Comparison of ENCODE assay signal across 19 cellular contexts in the genomic region with DNA sequence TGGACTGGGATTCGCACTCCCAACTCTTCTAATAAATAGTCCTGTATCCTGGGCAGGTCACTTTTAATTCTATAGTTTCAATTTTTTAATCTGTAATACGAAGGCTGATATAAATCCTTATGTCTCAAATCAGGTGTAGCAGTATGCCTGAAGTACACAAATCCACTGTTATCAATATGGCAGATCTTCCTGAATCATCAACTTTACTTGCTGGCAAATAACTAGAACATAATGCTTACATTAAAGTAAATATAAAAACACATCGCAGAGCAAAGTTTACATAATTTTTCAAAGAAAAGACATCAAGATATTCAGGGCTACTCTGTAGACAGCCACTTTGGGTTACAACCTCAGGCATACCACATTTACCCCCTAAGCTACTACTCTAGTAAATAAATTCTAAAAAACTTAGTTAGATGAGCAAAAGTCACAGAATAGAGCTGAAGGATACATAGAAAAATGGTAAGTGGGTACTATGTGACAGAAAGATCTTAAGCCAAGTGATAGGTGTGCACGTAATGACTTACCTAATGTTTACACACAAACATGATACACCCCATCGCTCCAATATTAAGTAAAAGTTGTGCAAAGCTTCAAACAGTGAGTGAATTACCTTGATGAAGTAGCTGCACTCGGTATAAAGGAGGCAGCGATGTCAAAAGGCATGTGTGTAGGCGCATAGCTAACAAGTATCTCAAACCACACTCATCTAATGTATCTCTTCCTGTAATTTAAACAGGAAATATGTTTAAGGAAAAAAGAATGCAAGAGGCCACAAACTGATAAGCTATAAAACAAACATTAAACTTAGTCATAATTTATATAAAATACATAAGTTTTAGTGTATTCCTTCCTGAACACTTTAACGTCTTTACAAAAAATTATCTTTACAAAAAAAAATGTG.
DNase-seq lines count a peak whose midpoint lies in the region; ATAC-seq, FAIRE-seq and TF ChIP-seq lines count a peak whose summit lies in the region.
"Had no signal": no experiment of that assay in that cellular context is flagged by ENCODE, and none has a peak within 500 bp of the region (broad histone marks: within the 10 kb centered on the region; RNA-seq: fewer than 3 reads in every experiment).

No MANE protein-coding gene starts in this region.

- H3K27ac ChIP-seq in HepG2 (ENCODE audit: extremely low read length, insufficient read depth, low read length): peak overlapping the region; percentile 59
- H3K27ac ChIP-seq: epithelial cell of prostate, HL-60, neutrophil had no signal

- WGBS in HepG2 (ENCODE audit: low lambda C conversion rate): 85% methylated on average over 9 of the region's 9 CpGs

- H3K4me3 Mint-ChIP-seq in stimulated activated naive B cell treated with anti-CD40 and anti-IgM and Interleukin-4, amounts not matched to agents 10 μg/mL and 1 μg/mL and 100 μg/mL, for 72 hours: no peak overlapping the region
- H3K4me3 Mint-ChIP-seq: activated naive CD4-positive, alpha-beta T cell treated with anti-CD3 and anti-CD28 coated beads, Interleukin-2, amount 10 ng/mL, durations not matched to agents 7 days and 5 days had no signal

- no peak for TF ChIP-seq RAD21 in HepG2 (CRISPR knock-in tag; IDR thresholded peaks at IDR 0.05)

- H3K27me3 ChIP-seq in Loucy (ENCODE audit: insufficient read depth, low read length, poor library complexity, severe bottlenecking): no peaks in the 10 kb centered on the region
- no peaks in the 10 kb centered on the region for H3K27me3 ChIP-seq in HepG2 (ENCODE audit: control insufficient read depth in 1 of 2, insufficient read depth in 2 of 2, low read length in 2 of 2)
- H3K27me3 ChIP-seq: neutrophil had no signal

- H3F3A ChIP-seq in Loucy (ENCODE audit: low read depth): no peaks in the 10 kb centered on the region

- H2AFZ ChIP-seq in Loucy (ENCODE audit: low read length) (no peak overlapping the region), HepG2 (ENCODE audit: low read length) (no peak overlapping the region)

- no peak; the same call in 2 of the 3 replicates for ATAC-seq in HepG2
- no peak for ATAC-seq in HG03280 (IDR thresholded peaks at IDR 0.05; ENCODE audit: unreplicated experiment)
- no peak for ATAC-seq in HG02884 (IDR thresholded peaks at IDR 0.05; ENCODE audit: unreplicated experiment)
- ATAC-seq in activated CD4-positive, CD25-positive, alpha-beta regulatory T cell treated with anti-CD3 and anti-CD28 coated beads, Interleukin-2, amount 50 U/mL, for 24 hours: no peak
- ATAC-seq in stimulated activated naive B cell treated with anti-CD40 and anti-IgM and Interleukin-4, amounts not matched to agents 10 μg/mL and 1 μg/mL and 100 μg/mL, for 72 hours (replicated peaks): no peak

- BruUV-seq in HepG2 (replicated peaks; lab: Mats Ljungman, UMichigan): no TSS peak

- no peak for FAIRE-seq in HepG2 (lab: Jason Lieb, UNC)
- FAIRE-seq: H1 had no signal

- H3K4me3 ChIP-seq in Loucy (ENCODE audit: low read length, poor library complexity, severe bottlenecking): peak overlapping the region; percentile 49
- H3K4me3 ChIP-seq in astrocyte of the spinal cord (ENCODE audit: low read depth, low read length): no peak overlapping the region
- no peak overlapping the region; a peak in 1 of 6 replicates for H3K4me3 ChIP-seq in HepG2 (replicated peaks in 1 of 3; ENCODE audit: insufficient read depth in 1 of 3, low read depth in 2 of 3, low read length in 3 of 3)

- TF ChIP-seq EP300 in HepG2 (IDR thresholded peaks at IDR 0.05; ENCODE audit: low read depth in 2 of 2, low read length in 2 of 2): no peak
- no peak for TF ChIP-seq EP300 in HepG2 (CRISPR knock-in tag; IDR thresholded peaks at IDR 0.05; ENCODE audit: borderline replicate concordance)

- H3K4me1 Mint-ChIP-seq in stimulated activated naive B cell treated with anti-CD40 and anti-IgM and Interleukin-4, amounts not matched to agents 10 μg/mL and 1 μg/mL and 100 μg/mL, for 72 hours: no peaks in the 10 kb centered on the region

- peak; percentile 80 for DNase-seq in Daoy (ENCODE audit: low read depth)
- DNase-seq in astrocyte of the spinal cord (ENCODE audit: low read depth, low spot score): peak; percentile 27
- no peak for DNase-seq in HepG2 (ENCODE audit: low spot score)
- DNase-seq in stimulated activated naive B cell treated with anti-CD40 and anti-IgM and Interleukin-4, amounts not matched to agents 10 μg/mL and 1 μg/mL and 100 μg/mL, for 72 hours: no peak
- DNase-seq: activated CD4-positive, alpha-beta T cell treated with anti-CD3 and anti-CD28 coated beads, Interleukin-2, amount 50 U/mL, for 48 hours; activated naive CD4-positive, alpha-beta T cell treated with anti-CD3 and anti-CD28 coated beads, Interleukin-2, amount 10 ng/mL, durations not matched to agents 7 days and 5 days; cortex of kidney; DMS79; NCI-H82; stimulated activated naive CD4-positive, alpha-beta T cell; trophoblast cell had no signal

- CTCF ChIA-PET in HepG2 (lab: Yijun Ruan, JAX; ENCODE audit: low intra/inter-chr PET ratio, low total read pairs): no interaction called here

- H3K79me2 ChIP-seq in Loucy (ENCODE audit: insufficient read depth, low read length): no peaks in the 10 kb centered on the region
- H3K79me2 ChIP-seq in HepG2 (ENCODE audit: insufficient read depth, low read length): no peaks in the 10 kb centered on the region

- no peaks in the 10 kb centered on the region for H3K36me3 Mint-ChIP-seq in stimulated activated naive B cell treated with anti-CD40 and anti-IgM and Interleukin-4, amounts not matched to agents 10 μg/mL and 1 μg/mL and 100 μg/mL, for 72 hours
- H3K36me3 Mint-ChIP-seq: activated naive CD4-positive, alpha-beta T cell treated with anti-CD3 and anti-CD28 coated beads, Interleukin-2, amount 10 ng/mL, durations not matched to agents 7 days and 5 days had no signal

- H3K36me3 ChIP-seq in Loucy (ENCODE audit: insufficient read depth, low read length): peaks cover 2% of the 10 kb centered on the region; the same call in 1 of the 2 replicates
- no peaks in the 10 kb centered on the region; a peak in 1 of 5 replicates for H3K36me3 ChIP-seq in HepG2 (replicated peaks in 1 of 2; ENCODE audit: control insufficient read depth in 1 of 2, insufficient read depth in 2 of 2, low read length in 2 of 2)

- no peak overlapping the region for H3K27ac Mint-ChIP-seq in stimulated activated naive B cell treated with anti-CD40 and anti-IgM and Interleukin-4, amounts not matched to agents 10 μg/mL and 1 μg/mL and 100 μg/mL, for 72 hours
- H3K27ac Mint-ChIP-seq: activated naive CD4-positive, alpha-beta T cell treated with anti-CD3 and anti-CD28 coated beads, Interleukin-2, amount 10 ng/mL, durations not matched to agents 7 days and 5 days had no signal

- no peak for TF ChIP-seq POLR2A in HepG2 (IDR thresholded peaks at IDR 0.05; ENCODE audit: insufficient read depth in 1 of 2, low read depth in 2 of 2, low read length in 2 of 2)

- no peaks in the 10 kb centered on the region for H3K9me3 Mint-ChIP-seq in stimulated activated naive B cell treated with anti-CD40 and anti-IgM and Interleukin-4, amounts not matched to agents 10 μg/mL and 1 μg/mL and 100 μg/mL, for 72 hours
- H3K9me3 Mint-ChIP-seq: activated naive CD4-positive, alpha-beta T cell treated with anti-CD3 and anti-CD28 coated beads, Interleukin-2, amount 10 ng/mL, durations not matched to agents 7 days and 5 days had no signal

- POLR2A ChIA-PET in HepG2 (lab: Yijun Ruan, JAX): no interaction called here

- H3K9me2 ChIP-seq in Loucy (replicated peaks; ENCODE audit: low read depth, low read length): no peaks in the 10 kb centered on the region

- H3K4me2 ChIP-seq in Loucy (ENCODE audit: low read depth, low read length, poor library complexity, severe bottlenecking): peak overlapping the region; percentile 67
- peak overlapping the region; percentile 38; the same call in 1 of the 2 replicates for H3K4me2 ChIP-seq in HepG2 (ENCODE audit: low read depth, low read length)

- TF ChIP-seq CTCF in Loucy (conservative IDR thresholded peaks at IDR 0.05; ENCODE audit: low read length) (no peak), astrocyte of the spinal cord (IDR thresholded peaks at IDR 0.05; ENCODE audit: low read depth, low read length) (no peak), HepG2 (CRISPR knock-in tag; IDR thresholded peaks at IDR 0.05) (no peak)

- intact Hi-C loops in HepG2 (cut with micrococcal nuclease; ENCODE audit: unreplicated experiment): loop anchor here (5.0 kb wide), 1 partner anchor 112 kb away; no protein-coding TSS in a partner anchor

- H3K9me3 ChIP-seq in Loucy (ENCODE audit: insufficient read depth, low read depth, low read length): no peaks in the 10 kb centered on the region
- no peaks in the 10 kb centered on the region for H3K9me3 ChIP-seq in HepG2 (ENCODE audit: low read length)
- H3K9me3 ChIP-seq: neutrophil had no signal

- no peaks in the 10 kb centered on the region for H3K27me3 Mint-ChIP-seq in stimulated activated naive B cell treated with anti-CD40 and anti-IgM and Interleukin-4, amounts not matched to agents 10 μg/mL and 1 μg/mL and 100 μg/mL, for 72 hours
- H3K27me3 Mint-ChIP-seq: activated naive CD4-positive, alpha-beta T cell treated with anti-CD3 and anti-CD28 coated beads, Interleukin-2, amount 10 ng/mL, durations not matched to agents 7 days and 5 days had no signal

- H3K4me1 ChIP-seq in Loucy (ENCODE audit: insufficient read depth, low read length, poor library complexity, severe bottlenecking) (peaks cover 25% of the 10 kb centered on the region), HepG2 (ENCODE audit: insufficient read depth, low read length) (peaks cover 21% of the 10 kb centered on the region)

- in situ Hi-C loops in astrocyte of the spinal cord (cut with HindIII; ENCODE audit: low sequenced_read_pairs): no loop called here
- in situ Hi-C loops in HepG2 (cut with HindIII; ENCODE audit: extremely low pct_ligation_motif_present, low pct_unique_long_range_greater_than_20kb): no loop called here

- H3K9ac ChIP-seq in Loucy (ENCODE audit: low read depth, low read length, poor library complexity, severe bottlenecking) (no peak overlapping the region), HepG2 (ENCODE audit: insufficient read depth, low read depth, low read length) (no peak overlapping the region)

- H4K20me1 ChIP-seq in Loucy (ENCODE audit: insufficient read depth, low read length, poor library complexity, severe bottlenecking): no peaks in the 10 kb centered on the region
- no peaks in the 10 kb centered on the region for H4K20me1 ChIP-seq in HepG2 (ENCODE audit: insufficient read depth, low read length)

TF ChIP-seq in HepG2, 621 proteins besides CTCF, POLR2A, EP300 and RAD21 (continues in another document):
- TF ChIP-seq ZFP37 (CRISPR knock-in tag; IDR thresholded peaks at IDR 0.05; ENCODE audit: borderline replicate concordance) (no peak), HOXA5 (CRISPR knock-in tag; IDR thresholded peaks at IDR 0.05) (0 out of 2 replicates have a peak, but pooled peaks have one; percentile 29), SOX5 (CRISPR knock-in tag; IDR thresholded peaks at IDR 0.05; ENCODE audit: borderline replicate concordance) (no peak), ZNF546 (CRISPR knock-in tag; conservative IDR thresholded peaks at IDR 0.05) (no peak), ZNF343 (CRISPR knock-in tag; IDR thresholded peaks at IDR 0.05) (no peak)

Comparison
In these comparisons a context has a peak if more than half of its experiments do, and no peak if none do; other contexts are left out.
1. DNase-seq: peak in Daoy (single experiment) and astrocyte of the spinal cord (single experiment); none in HepG2 (single experiment) and stimulated activated naive B cell treated with anti-CD40 and anti-IgM and Interleukin-4, amounts not matched to agents 10 μg/mL and 1 μg/mL and 100 μg/mL, for 72 hours (single experiment).